1 cellular context compared by ENCODE assay signal in genomic region chr16:57976331-57976796, GRCh38.
TF ChIP-seq lines count a peak whose summit lies in the region.

No MANE protein-coding gene starts in this region.

TF ChIP-seq in HepG2, 621 proteins besides CTCF, POLR2A, EP300 and RAD21:
- TF ChIP-seq MXD4 (CRISPR knock-in tag; IDR thresholded peaks at IDR 0.05) = no peak
- no peak for TF ChIP-seq ZNF773 (CRISPR knock-in tag; IDR thresholded peaks at IDR 0.05; ENCODE audit: borderline replicate concordance)
- TF ChIP-seq ZNF10 (CRISPR knock-in tag; IDR thresholded peaks at IDR 0.05; ENCODE audit: borderline replicate concordance, low read depth) = no peak
- TF ChIP-seq DDIT3 (CRISPR knock-in tag; IDR thresholded peaks at IDR 0.05) = no peak
- no peak for TF ChIP-seq TEAD3 (CRISPR knock-in tag; optimal IDR thresholded peaks at IDR 0.05; ENCODE audit: borderline replicate concordance)
- no peak for TF ChIP-seq CREB1 (IDR thresholded peaks at IDR 0.05)
- TF ChIP-seq CREB1 (CRISPR knock-in tag; IDR thresholded peaks at IDR 0.05) = no peak
- TF ChIP-seq ZNF678 (CRISPR knock-in tag; IDR thresholded peaks at IDR 0.05) = no peak
- TF ChIP-seq ZNF207 (IDR thresholded peaks at IDR 0.05; ENCODE audit: borderline replicate concordance) = no peak
- TF ChIP-seq SCMH1 (CRISPR knock-in tag; IDR thresholded peaks at IDR 0.05; ENCODE audit: borderline replicate concordance) = no peak
- no peak for TF ChIP-seq ZNF224 (CRISPR knock-in tag; IDR thresholded peaks at IDR 0.05)
- TF ChIP-seq ZNF142 (CRISPR knock-in tag; IDR thresholded peaks at IDR 0.05) = no peak
- TF ChIP-seq ZFP41 (CRISPR knock-in tag; IDR thresholded peaks at IDR 0.05; ENCODE audit: borderline replicate concordance) = no peak
- no peak for TF ChIP-seq ZNF260 (CRISPR knock-in tag; IDR thresholded peaks at IDR 0.05; ENCODE audit: borderline replicate concordance, low read depth)
- no peak for TF ChIP-seq PBX2 (CRISPR knock-in tag; IDR thresholded peaks at IDR 0.05)
